Comparison of ENCODE assay signal across 12 cellular contexts in the genomic region with DNA sequence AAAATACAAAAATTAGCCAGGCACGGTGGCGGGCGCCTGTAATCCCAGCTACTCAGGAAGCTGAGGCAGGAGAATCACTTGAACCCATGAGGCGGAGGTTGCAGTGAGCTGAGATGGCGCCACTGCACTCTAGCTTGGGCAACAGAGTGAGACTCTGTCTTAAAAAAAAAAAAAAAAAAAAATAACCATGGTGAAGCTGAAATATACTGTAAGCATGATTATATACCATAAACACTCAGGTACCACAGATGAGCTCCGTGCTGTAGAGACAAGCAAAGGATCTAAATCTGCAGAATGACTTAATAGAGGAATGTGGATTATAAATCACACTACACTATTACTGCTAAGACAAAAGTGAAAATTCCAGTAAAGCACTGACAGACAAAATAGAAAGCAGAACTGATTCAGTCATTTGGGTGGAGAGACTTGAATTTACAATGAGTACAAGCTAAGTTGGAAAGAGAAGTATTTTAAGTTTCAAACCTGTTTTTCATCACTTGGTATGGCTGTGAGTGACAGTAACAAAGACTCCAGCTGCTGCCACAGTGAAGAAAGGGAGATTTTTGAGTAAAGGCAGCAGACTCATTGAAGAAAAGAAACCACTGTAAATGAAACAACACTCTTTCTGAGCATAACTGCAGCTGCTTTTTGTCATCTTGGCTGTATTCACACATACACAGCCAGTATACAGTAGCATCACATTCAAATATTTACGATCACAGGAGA.
DNase-seq lines count a peak whose midpoint lies in the region; ATAC-seq and TF ChIP-seq lines count a peak whose summit lies in the region.
"Had no signal": no experiment of that assay in that cellular context is flagged by ENCODE, and none has a peak within 500 bp of the region (broad histone marks: within the 10 kb centered on the region; RNA-seq: fewer than 3 reads in every experiment).

No MANE protein-coding gene starts in this region.

- no peaks in the 10 kb centered on the region for H4K20me1 ChIP-seq in fibroblast of lung (ENCODE audit: control insufficient read depth, extremely low read depth, insufficient read depth, low read length)

- no peak overlapping the region for H3K9ac ChIP-seq in fibroblast of lung (ENCODE audit: insufficient read depth, low read length)

- H3K9me3 ChIP-seq in fibroblast of lung (ENCODE audit: control insufficient read depth, insufficient read depth, low read depth, low read length): no peaks in the 10 kb centered on the region

- no peaks in the 10 kb centered on the region for H3K27me3 ChIP-seq in fibroblast of lung (ENCODE audit: control insufficient read depth, insufficient read depth, low read length)

- ATAC-seq in GM18502 (IDR thresholded peaks at IDR 0.05; ENCODE audit: poor library complexity, unreplicated experiment): peak; percentile 95
- ATAC-seq in GM21390 (IDR thresholded peaks at IDR 0.05; ENCODE audit: unreplicated experiment): peak; percentile 95
- peak; percentile 92 for ATAC-seq in HG03280 (IDR thresholded peaks at IDR 0.05; ENCODE audit: unreplicated experiment)
- ATAC-seq: T-helper 17 cell had no signal

- DNase-seq in fibroblast of lung (ENCODE audit: low read depth in 2 of 2) (peak; percentile 31 to 45), islet precursor cell (no peak), retina (no peak)
- no peak for DNase-seq in stimulated activated CD8-positive, alpha-beta memory T cell treated with anti-CD3 and anti-CD28 coated beads, Interleukin-4, amount 100 ng/mL, for 48 hours
- DNase-seq in activated naive CD4-positive, alpha-beta T cell treated with Interleukin-2 at 50 U/mL for 16 hours: no peak
- DNase-seq: EL, kidney glomerular epithelial cell, NCI-H1048, T-helper 17 cell had no signal

- no peaks in the 10 kb centered on the region for H3K36me3 ChIP-seq in fibroblast of lung (ENCODE audit: control insufficient read depth, insufficient read depth, low read length)

- no peak for TF ChIP-seq CTCF in fibroblast of lung (conservative IDR thresholded peaks at IDR 0.05 in 1 of 2, IDR thresholded peaks at IDR 0.05 in 1 of 2; ENCODE audit: low read depth in 1 of 2, low read length in 2 of 2)

- H3K4me3 ChIP-seq in fibroblast of lung (replicated peaks in 1 of 4; ENCODE audit: control extremely low read depth in 1 of 4, insufficient read depth in 1 of 4, low read depth in 3 of 4, low read length in 4 of 4): no peak overlapping the region

- no peak overlapping the region for H3K4me2 ChIP-seq in fibroblast of lung (ENCODE audit: extremely low read depth, insufficient read depth, low read length)

- no peak overlapping the region for H3K27ac ChIP-seq in fibroblast of lung (ENCODE audit: insufficient read depth, low read length)

- no peaks in the 10 kb centered on the region for H3K4me1 ChIP-seq in fibroblast of lung (ENCODE audit: control insufficient read depth, extremely low read depth, insufficient read depth, low read length)

- H2AFZ ChIP-seq in fibroblast of lung (ENCODE audit: low read length): no peak overlapping the region

- H3K79me2 ChIP-seq in fibroblast of lung (ENCODE audit: control insufficient read depth, insufficient read depth, low read length): no peaks in the 10 kb centered on the region

Comparison
In these comparisons a context has a peak if more than half of its experiments do, and no peak if none do; other contexts are left out.
1. DNase-seq: peak in fibroblast of lung (2 of 2); none in stimulated activated CD8-positive, alpha-beta memory T cell treated with anti-CD3 and anti-CD28 coated beads, Interleukin-4, amount 100 ng/mL, for 48 hours (single experiment), islet precursor cell (single experiment), retina (single experiment) and activated naive CD4-positive, alpha-beta T cell treated with Interleukin-2 at 50 U/mL for 16 hours (single experiment).
2. Peak in every context shown above with its lines, with median percentiles within 50 percentile points of each other: ATAC-seq.